Comparison of ENCODE assay signal across 8 cellular contexts in genomic region chr1:179251675-179252074, GRCh38. TPM values are rescaled to one million over a fixed set of nuclear protein-coding genes. Genes with fewer than 3 reads are reported as not detected.
A peak's percentile ranks its signal among the peaks of the same experiment; 100 is the strongest.
DNase-seq lines count a peak whose midpoint lies in the region; ATAC-seq and TF ChIP-seq lines count a peak whose summit lies in the region.

No MANE protein-coding gene starts in this region.

- H3F3A ChIP-seq in MM.1S (ENCODE audit: insufficient read depth, low read length) = no peaks in the 10 kb centered on the region

- H3K9ac ChIP-seq in MM.1S (ENCODE audit: low read length) = no peak overlapping the region

- H3K4me2 ChIP-seq in MM.1S (ENCODE audit: low read depth, low read length) = no peak overlapping the region

- DNase-seq in DMS153 (lab: John Stamatoyannopoulos, UW) (peak; percentile 24), MM.1S (no peak), midbrain (lab: John Stamatoyannopoulos, UW) (peak; percentile 47)
- peak; percentile 9 for DNase-seq in central memory CD4-positive, alpha-beta T cell
- DNase-seq in activated CD4-positive, alpha-beta T cell treated with anti-CD3 and anti-CD28 coated beads, Interleukin-2, amount 10 ng/mL, durations not matched to agents 24 days and 14 days = no peak

- H3K27ac Mint-ChIP-seq in activated CD4-positive, alpha-beta T cell treated with anti-CD3 and anti-CD28 coated beads, Interleukin-2, amount 10 ng/mL, durations not matched to agents 24 days and 14 days = no peak overlapping the region

- no peaks in the 10 kb centered on the region for H3K9me2 ChIP-seq in MM.1S (replicated peaks; ENCODE audit: insufficient read depth, low read length)

- no peak overlapping the region for H3K4me3 ChIP-seq in MM.1S (ENCODE audit: low read length)

- no peaks in the 10 kb centered on the region for H3K27me3 ChIP-seq in MM.1S (replicated peaks; ENCODE audit: insufficient read depth, low read length)

- no peaks in the 10 kb centered on the region for H3K36me3 Mint-ChIP-seq in activated CD4-positive, alpha-beta T cell treated with anti-CD3 and anti-CD28 coated beads, Interleukin-2, amount 10 ng/mL, durations not matched to agents 24 days and 14 days (ENCODE audit: low read depth)

- no peaks in the 10 kb centered on the region for H3K4me1 Mint-ChIP-seq in activated CD4-positive, alpha-beta T cell treated with anti-CD3 and anti-CD28 coated beads, Interleukin-2, amount 10 ng/mL, durations not matched to agents 24 days and 14 days

- no peak for ATAC-seq in GM19463 (IDR thresholded peaks at IDR 0.05; ENCODE audit: unreplicated experiment)
- no peak for ATAC-seq in HG03439 (IDR thresholded peaks at IDR 0.05; ENCODE audit: unreplicated experiment)
- ATAC-seq in HG03175 (IDR thresholded peaks at IDR 0.05; ENCODE audit: unreplicated experiment) = no peak

- no peak overlapping the region for H2AFZ ChIP-seq in MM.1S (ENCODE audit: low read length)

- peak; percentile 42 for TF ChIP-seq CTCF in MM.1S (IDR thresholded peaks at IDR 0.05; ENCODE audit: low read length)

- no peaks in the 10 kb centered on the region for H3K79me2 ChIP-seq in MM.1S (ENCODE audit: low read length)

- intact Hi-C loops in activated CD4-positive, alpha-beta T cell treated with anti-CD3 and anti-CD28 coated beads, Interleukin-2, amount 10 ng/mL, durations not matched to agents 24 days and 14 days (cut with micrococcal nuclease) = loop anchor here (2.0 kb wide), 1 partner anchor 117 kb away; no protein-coding TSS in a partner anchor

- no peaks in the 10 kb centered on the region for H3K9me3 Mint-ChIP-seq in activated CD4-positive, alpha-beta T cell treated with anti-CD3 and anti-CD28 coated beads, Interleukin-2, amount 10 ng/mL, durations not matched to agents 24 days and 14 days

- no peaks in the 10 kb centered on the region for H3K36me3 ChIP-seq in MM.1S (replicated peaks; ENCODE audit: insufficient read depth, low read length)

- no peak overlapping the region for H3K27ac ChIP-seq in MM.1S (ENCODE audit: low read length)

- no peaks in the 10 kb centered on the region for H3K9me3 ChIP-seq in MM.1S (replicated peaks; ENCODE audit: insufficient read depth, low read length)

- no peaks in the 10 kb centered on the region for H4K20me1 ChIP-seq in MM.1S (ENCODE audit: insufficient read depth, low read length)

- no peaks in the 10 kb centered on the region for H3K27me3 Mint-ChIP-seq in activated CD4-positive, alpha-beta T cell treated with anti-CD3 and anti-CD28 coated beads, Interleukin-2, amount 10 ng/mL, durations not matched to agents 24 days and 14 days

- H3K4me1 ChIP-seq in MM.1S (ENCODE audit: low read length) = no peaks in the 10 kb centered on the region

- H3K4me3 Mint-ChIP-seq in activated CD4-positive, alpha-beta T cell treated with anti-CD3 and anti-CD28 coated beads, Interleukin-2, amount 10 ng/mL, durations not matched to agents 24 days and 14 days = no peak overlapping the region

RNA-seq across cellular contexts. Expression of gene ABL2, which starts 22.2 kb away (rescaled TPM):
- total RNA-seq in activated CD4-positive, alpha-beta T cell treated with anti-CD3 and anti-CD28 coated beads, Interleukin-2, amount 10 ng/mL, durations not matched to agents 24 days and 14 days = 9.9 and 11.1 TPM in 2 replicates

RNA-seq across cellular contexts. Expression of gene SOAT1, which starts 41.9 kb away (rescaled TPM):
- 52.2 and 54.4 TPM in 2 replicates for total RNA-seq in activated CD4-positive, alpha-beta T cell treated with anti-CD3 and anti-CD28 coated beads, Interleukin-2, amount 10 ng/mL, durations not matched to agents 24 days and 14 days

Comparison
In these comparisons a context has a peak if more than half of its experiments do, and no peak if none do; other contexts are left out.
1. DNase-seq: peak in DMS153 (single experiment), central memory CD4-positive, alpha-beta T cell (single experiment) and midbrain (single experiment); none in MM.1S (single experiment) and activated CD4-positive, alpha-beta T cell treated with anti-CD3 and anti-CD28 coated beads, Interleukin-2, amount 10 ng/mL, durations not matched to agents 24 days and 14 days (single experiment).